18 cellular contexts compared by ENCODE assay signal in genomic region chr6:113636357-113636824, GRCh38.
A peak's percentile ranks its signal among the peaks of the same experiment; 100 is the strongest.
DNase-seq lines count a peak whose midpoint lies in the region; TF ChIP-seq lines count a peak whose summit lies in the region.
"Had no signal": no experiment of that assay in that cellular context is flagged by ENCODE, and none has a peak within 500 bp of the region (broad histone marks: within the 10 kb centered on the region; RNA-seq: fewer than 3 reads in every experiment).

No MANE protein-coding gene starts in this region.

- H2AFZ ChIP-seq in neural cell (ENCODE audit: low read depth, low read length): no peak overlapping the region

- H3K27ac Mint-ChIP-seq in CD14-positive monocyte: peak overlapping the region in 4 of 7 donors; percentile 25 to 75 (median 65)
- H3K27ac Mint-ChIP-seq: activated CD4-positive, alpha-beta memory T cell treated with anti-CD3 and anti-CD28 coated beads for 36 hours had no signal

- H3K36me3 ChIP-seq in neural cell (ENCODE audit: insufficient read depth, low read length) (no peaks in the 10 kb centered on the region), HAP-1 (replicated peaks) (no peaks in the 10 kb centered on the region)
- H3K36me3 ChIP-seq: ovary had no signal

- no peaks in the 10 kb centered on the region for H3F3A ChIP-seq in neural cell (ENCODE audit: insufficient read depth, low read length, poor library complexity, severe bottlenecking)

- peaks cover 0 to 3% of the 10 kb centered on the region in 2 donors for H3K36me3 Mint-ChIP-seq in CD14-positive monocyte
- H3K36me3 Mint-ChIP-seq: activated CD4-positive, alpha-beta memory T cell treated with anti-CD3 and anti-CD28 coated beads for 36 hours had no signal

- no peak overlapping the region for H3K4me3 ChIP-seq in neural cell (ENCODE audit: low read length)
- no peak overlapping the region for H3K4me3 ChIP-seq in HAP-1
- H3K4me3 ChIP-seq: ovary had no signal

- TF ChIP-seq EP300 in neural cell (conservative IDR thresholded peaks at IDR 0.05; ENCODE audit: poor library complexity, severe bottlenecking): no peak

- H3K27ac ChIP-seq in neural cell (ENCODE audit: low read length): no peak overlapping the region
- H3K27ac ChIP-seq: HL-60, ovary had no signal

- no peak for TF ChIP-seq CTCF in CD14-positive monocyte (IDR thresholded peaks at IDR 0.05)
- TF ChIP-seq CTCF in neural cell (IDR thresholded peaks at IDR 0.05; ENCODE audit: poor library complexity, severe bottlenecking): no peak

- no peaks in the 10 kb centered on the region for H3K27me3 ChIP-seq in neural cell (ENCODE audit: insufficient read depth, low read depth, low read length)
- no peaks in the 10 kb centered on the region for H3K27me3 ChIP-seq in HAP-1 (ENCODE audit: low read depth)
- H3K27me3 ChIP-seq: ovary had no signal

- H3K4me3 Mint-ChIP-seq in CD14-positive monocyte: no peak overlapping the region
- H3K4me3 Mint-ChIP-seq: activated CD4-positive, alpha-beta memory T cell treated with anti-CD3 and anti-CD28 coated beads for 36 hours had no signal

- H3K4me1 ChIP-seq in HAP-1: no peaks in the 10 kb centered on the region

- in situ Hi-C loops in HAP-1 (cut with MboI; ENCODE audit: low sequenced_read_pairs): no loop called here

- intact Hi-C loops in CD14-positive monocyte (cut with micrococcal nuclease): loop anchor here in 1 of 2 donors (10.0 kb wide), 1 partner anchor 172 kb away; no protein-coding TSS in a partner anchor

- H3K4me2 ChIP-seq in neural cell (ENCODE audit: low read length): no peak overlapping the region

- H3K79me2 ChIP-seq in neural cell (replicated peaks; ENCODE audit: insufficient read depth, low read length): no peaks in the 10 kb centered on the region

- no peak for TF ChIP-seq RAD21 in neural cell (conservative IDR thresholded peaks at IDR 0.05)

- no peaks in the 10 kb centered on the region for H4K20me1 ChIP-seq in neural cell (ENCODE audit: insufficient read depth)

- H3K9me3 Mint-ChIP-seq in CD14-positive monocyte: peaks cover 0 to 4% (median 0%) of the 10 kb centered on the region in 7 donors
- H3K9me3 Mint-ChIP-seq: activated CD4-positive, alpha-beta memory T cell treated with anti-CD3 and anti-CD28 coated beads for 36 hours had no signal

- peaks cover 34% of the 10 kb centered on the region for H3K4me1 Mint-ChIP-seq in CD14-positive monocyte

- no peak overlapping the region for H3K9ac ChIP-seq in neural cell (ENCODE audit: low read length)

- DNase-seq in CD14-positive monocyte (ENCODE audit: low spot score): no peak
- peak; percentile 72 for DNase-seq in M059J (ENCODE audit: low read depth)
- DNase-seq in dedifferentiated amniotic fluid mesenchymal stem cell (ENCODE audit: extremely low spot score): peak; percentile 43
- no peak for DNase-seq in NK-92 (lab: John Stamatoyannopoulos, UW; ENCODE audit: unreplicated experiment)
- no peak for DNase-seq in OCI-M2 (lab: John Stamatoyannopoulos, UW; ENCODE audit: unreplicated experiment)
- no peak for DNase-seq in HAP-1 (ENCODE audit: low spot score in 2 of 2)
- no peak for DNase-seq in NCI-H1694 (lab: John Stamatoyannopoulos, UW)
- DNase-seq: activated CD4-positive, alpha-beta memory T cell treated with anti-CD3 and anti-CD28 coated beads for 36 hours; activated effector memory CD4-positive, alpha-beta T cell treated with Interleukin-2 at 50 U/mL for 16 hours; C1 segment of cervical spinal cord; caudate nucleus; NCI-H2171; ovary; PC-3; stimulated activated CD4-positive, alpha-beta T cell treated with anti-CD3 and anti-CD28 coated beads, Interleukin-1b, Interleukin-23, amount 100 ng/mL, for 48 hours; T-helper 2 cell had no signal

- no peaks in the 10 kb centered on the region for H3K9me2 ChIP-seq in neural cell (ENCODE audit: insufficient read depth, low read length)

- H3K9me3 ChIP-seq in neural cell (ENCODE audit: low read length): no peaks in the 10 kb centered on the region
- no peaks in the 10 kb centered on the region for H3K9me3 ChIP-seq in HAP-1
- H3K9me3 ChIP-seq: ovary had no signal

- peaks cover 0 to 6% (median 0%) of the 10 kb centered on the region in 3 donors for H3K27me3 Mint-ChIP-seq in CD14-positive monocyte (ENCODE audit: low read depth in 3 of 3)
- H3K27me3 Mint-ChIP-seq: activated CD4-positive, alpha-beta memory T cell treated with anti-CD3 and anti-CD28 coated beads for 36 hours had no signal

TF ChIP-seq in neural cell, 6 proteins besides CTCF, POLR2A, EP300 and RAD21:
- TF ChIP-seq MXI1 (conservative IDR thresholded peaks at IDR 0.05; ENCODE audit: poor library complexity, severe bottlenecking): no peak
- peak; percentile 46 for TF ChIP-seq POLR2AphosphoS5 (IDR thresholded peaks at IDR 0.05)

Comparison
In these comparisons a context has a peak if more than half of its experiments do, and no peak if none do; other contexts are left out.
1. DNase-seq: peak in M059J (single experiment) and dedifferentiated amniotic fluid mesenchymal stem cell (single experiment); none in CD14-positive monocyte (single experiment), NK-92 (single experiment), OCI-M2 (single experiment), HAP-1 (0 of 2) and NCI-H1694 (single experiment).